1 cellular context compared by ENCODE assay signal in genomic region chr1:243745361-243745760, GRCh38.
TF ChIP-seq lines count a peak whose summit lies in the region.

No MANE protein-coding gene starts in this region.

TF ChIP-seq in SK-N-SH treated with all-trans-retinoic acid at 6 μM for 48 hours, 23 proteins besides CTCF, POLR2A, EP300 and RAD21 (continued from another document):
- TF ChIP-seq, protein P1, sequence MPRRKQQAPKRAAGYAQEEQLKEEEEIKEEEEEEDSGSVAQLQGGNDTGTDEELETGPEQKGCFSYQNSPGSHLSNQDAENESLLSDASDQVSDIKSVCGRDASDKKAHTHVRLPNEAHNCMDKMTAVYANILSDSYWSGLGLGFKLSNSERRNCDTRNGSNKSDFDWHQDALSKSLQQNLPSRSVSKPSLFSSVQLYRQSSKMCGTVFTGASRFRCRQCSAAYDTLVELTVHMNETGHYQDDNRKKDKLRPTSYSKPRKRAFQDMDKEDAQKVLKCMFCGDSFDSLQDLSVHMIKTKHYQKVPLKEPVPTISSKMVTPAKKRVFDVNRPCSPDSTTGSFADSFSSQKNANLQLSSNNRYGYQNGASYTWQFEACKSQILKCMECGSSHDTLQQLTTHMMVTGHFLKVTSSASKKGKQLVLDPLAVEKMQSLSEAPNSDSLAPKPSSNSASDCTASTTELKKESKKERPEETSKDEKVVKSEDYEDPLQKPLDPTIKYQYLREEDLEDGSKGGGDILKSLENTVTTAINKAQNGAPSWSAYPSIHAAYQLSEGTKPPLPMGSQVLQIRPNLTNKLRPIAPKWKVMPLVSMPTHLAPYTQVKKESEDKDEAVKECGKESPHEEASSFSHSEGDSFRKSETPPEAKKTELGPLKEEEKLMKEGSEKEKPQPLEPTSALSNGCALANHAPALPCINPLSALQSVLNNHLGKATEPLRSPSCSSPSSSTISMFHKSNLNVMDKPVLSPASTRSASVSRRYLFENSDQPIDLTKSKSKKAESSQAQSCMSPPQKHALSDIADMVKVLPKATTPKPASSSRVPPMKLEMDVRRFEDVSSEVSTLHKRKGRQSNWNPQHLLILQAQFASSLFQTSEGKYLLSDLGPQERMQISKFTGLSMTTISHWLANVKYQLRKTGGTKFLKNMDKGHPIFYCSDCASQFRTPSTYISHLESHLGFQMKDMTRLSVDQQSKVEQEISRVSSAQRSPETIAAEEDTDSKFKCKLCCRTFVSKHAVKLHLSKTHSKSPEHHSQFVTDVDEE (CRISPR knock-in tag; IDR thresholded peaks at IDR 0.05) = no peak
- TF ChIP-seq ZNF70 (CRISPR knock-in tag; IDR thresholded peaks at IDR 0.05) = no peak
- no peak for TF ChIP-seq ESRRG (CRISPR knock-in tag; IDR thresholded peaks at IDR 0.05)
- no peak for TF ChIP-seq ZC3H10 (CRISPR knock-in tag; IDR thresholded peaks at IDR 0.05)
- TF ChIP-seq ARNTL (CRISPR knock-in tag; IDR thresholded peaks at IDR 0.05; ENCODE audit: borderline replicate concordance, low read depth) = no peak
- no peak for TF ChIP-seq SNAI2 (CRISPR knock-in tag; IDR thresholded peaks at IDR 0.05)
- no peak for TF ChIP-seq TOX (CRISPR knock-in tag; IDR thresholded peaks at IDR 0.05; ENCODE audit: borderline replicate concordance)
- TF ChIP-seq ZNF8 (CRISPR knock-in tag; IDR thresholded peaks at IDR 0.05) = no peak
- TF ChIP-seq ZNF565 (CRISPR knock-in tag; conservative IDR thresholded peaks at IDR 0.05; ENCODE audit: low read depth) = no peak
TF ChIP-seq in SK-N-SH treated with all-trans-retinoic acid at 6 μM for 48 hours: peak in this region for 0.
